ENCODE assay signal across 16 cellular contexts in the genomic region with DNA sequence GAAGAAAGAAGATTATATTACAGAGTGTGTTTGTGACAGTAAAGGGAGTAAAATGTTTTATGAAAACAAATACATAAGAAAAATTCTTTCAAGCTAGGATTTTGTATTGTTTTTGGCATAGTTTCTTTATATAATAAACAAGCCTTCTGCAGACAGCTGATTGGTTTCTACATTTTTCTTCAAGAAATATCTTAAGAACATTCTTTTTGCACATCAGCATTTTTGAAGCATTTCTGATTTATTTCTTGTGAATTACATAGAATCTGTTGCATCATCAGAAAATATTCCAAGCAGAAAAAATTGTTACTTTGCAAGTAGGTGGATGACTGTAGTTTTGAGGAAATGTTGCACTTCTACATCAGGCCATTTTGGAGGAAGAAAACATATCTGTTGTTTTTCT.
DNase-seq lines count a peak whose midpoint lies in the region; FAIRE-seq and TF ChIP-seq lines count a peak whose summit lies in the region.
"Had no signal": no experiment of that assay in that cellular context is flagged by ENCODE, and none has a peak within 500 bp of the region (broad histone marks: within the 10 kb centered on the region; RNA-seq: fewer than 3 reads in every experiment).

No MANE protein-coding gene starts in this region.

- DNase-seq in AG04449 (ENCODE audit: low read depth, low spot score) (peak; percentile 7), HCEC 1CT (peak; percentile 55), dedifferentiated amniotic fluid mesenchymal stem cell (ENCODE audit: extremely low spot score) (peak; percentile 92), caudate nucleus (lab: John Stamatoyannopoulos, UW) (no peak), NCI-H524 (lab: John Stamatoyannopoulos, UW) (no peak)
- no peak for DNase-seq in activated CD4-positive, alpha-beta T cell treated with anti-CD3 and anti-CD28 coated beads for 4 hours
- DNase-seq: DMS 273 treated with DMSO at 0.1 percent for 48 hours, GM23248, MG63, NCI-H1092 treated with DMSO at 0.1 percent for 48 hours, NCI-H510A treated with DMSO at 0.1 percent for 48 hours, Peyer's patch had no signal

- POLR2A ChIA-PET in AG04449 (lab: Yijun Ruan, JAX) = no interaction called here

- H3K4me3 ChIP-seq in AG04449 (ENCODE audit: low read depth, low read length) = no peak overlapping the region
- H3K4me3 ChIP-seq: GM23248, MG63, Peyer's patch had no signal

- CTCF ChIA-PET in AG04449 (lab: Yijun Ruan, JAX) = no interaction called here

- FAIRE-seq in islet of Langerhans (lab: Jason Lieb, UNC) = peak; percentile 13
- FAIRE-seq: A204.1 had no signal

- TF ChIP-seq CTCF in AG04449 (IDR thresholded peaks at IDR 0.05; ENCODE audit: insufficient read depth, low read length, missing control alignments) = no peak

- H3K27ac ChIP-seq in caudate nucleus (ENCODE audit: low read depth, low read length) = no peak overlapping the region
- H3K27ac ChIP-seq: C4-2B, GM23248, KMS-11, Peyer's patch had no signal

Comparison
In these comparisons a context has a peak if more than half of its experiments do, and no peak if none do; other contexts are left out.
1. DNase-seq: peak in AG04449 (single experiment), HCEC 1CT (single experiment) and dedifferentiated amniotic fluid mesenchymal stem cell (single experiment); none in activated CD4-positive, alpha-beta T cell treated with anti-CD3 and anti-CD28 coated beads for 4 hours (0 of 2), caudate nucleus (0 of 61) and NCI-H524 (0 of 2).